ENCODE assay signal across 18 cellular contexts in genomic region chr14:61489002-61489401, GRCh38.
DNase-seq lines count a peak whose midpoint lies in the region; ATAC-seq and TF ChIP-seq lines count a peak whose summit lies in the region.
"Had no signal": no experiment of that assay in that cellular context is flagged by ENCODE, and none has a peak within 500 bp of the region (broad histone marks: within the 10 kb centered on the region; RNA-seq: fewer than 3 reads in every experiment).

No MANE protein-coding gene starts in this region.

- H4K91ac ChIP-seq in trophoblast cell (ENCODE audit: low read depth, low read length), result no peak overlapping the region

- H4K20me1 ChIP-seq in MM.1S (ENCODE audit: insufficient read depth, low read length), result no peaks in the 10 kb centered on the region

- intact Hi-C loops in CD8-positive, alpha-beta T cell (cut with DNase I, micrococcal nuclease), result loop anchor here in 1 of 2 experiments (1.0 kb wide), 1 partner anchor 9 kb away; no protein-coding TSS in a partner anchor

- H3K14ac ChIP-seq in trophoblast cell (ENCODE audit: low read length), result no peak overlapping the region

- no peak overlapping the region for H2BK5ac ChIP-seq in trophoblast cell (ENCODE audit: low read depth, low read length, poor library complexity)

- H3K79me1 ChIP-seq in trophoblast cell (ENCODE audit: low read length), result peaks cover 33% of the 10 kb centered on the region

- CTCF ChIA-PET in CD8-positive, alpha-beta T cell (lab: Charles Lee), result interaction anchor here (1.9 to 2.6 kb wide), 2 partner anchors 28 to 348 kb away, joined by 6 to 8 read pairs; no protein-coding TSS in a partner anchor
- CTCF ChIA-PET in T-cell (lab: Charles Lee), result interaction anchor here (0.5 to 0.6 kb wide), 2 partner anchors 14 to 257 kb away, joined by 4 to 11 read pairs; no protein-coding TSS in a partner anchor

- no peak overlapping the region for H3K18ac ChIP-seq in trophoblast cell (ENCODE audit: low read length)

- H4K12ac ChIP-seq in trophoblast cell (ENCODE audit: low read depth, low read length), result no peak overlapping the region

- DNase-seq in CD8-positive, alpha-beta T cell, result no peak
- DNase-seq in T-cell (no peak), cardiac muscle cell (ENCODE audit: low read depth in 1 of 2, low spot score in 1 of 2) (no peak), trophoblast cell (no peak), MM.1S (no peak)
- DNase-seq: activated T-cell treated with anti-CD3 and anti-CD28 coated beads, Interleukin-2, amount 50 U/mL, for 48 hours; effector memory CD8-positive, alpha-beta T cell; GF-D8; GOT3; NCI-H2081 treated with DMSO at 0.1 percent for 48 hours; stimulated activated CD4-positive, alpha-beta T cell treated with anti-CD3 and anti-CD28 coated beads, Interleukin-4, amount 100 ng/mL, for 24 hours; stimulated activated naive CD4-positive, alpha-beta T cell had no signal

- no peak overlapping the region for H3K4me3 ChIP-seq in CD8-positive, alpha-beta T cell (ENCODE audit: low read depth, low read length)
- H3K4me3 ChIP-seq in cardiac muscle cell (no peak overlapping the region), neutrophil (ENCODE audit: low read depth in 1 of 2, low read length in 1 of 2) (no peak overlapping the region), trophoblast cell (ENCODE audit: low read depth, low read length) (no peak overlapping the region), MM.1S (ENCODE audit: low read length) (no peak overlapping the region)

- peak overlapping the region; percentile 62 for H3K27ac Mint-ChIP-seq in CD8-positive, alpha-beta T cell
- peak overlapping the region; percentile 46 to 82 for H3K27ac Mint-ChIP-seq in T-cell
- H3K27ac Mint-ChIP-seq: CD14-positive monocyte; effector memory CD8-positive, alpha-beta T cell had no signal

- H3K79me2 ChIP-seq in trophoblast cell (ENCODE audit: control insufficient read depth, insufficient read depth, low read length, poor library complexity) (peaks cover 2% of the 10 kb centered on the region), MM.1S (ENCODE audit: low read length) (no peaks in the 10 kb centered on the region)
- H3K79me2 ChIP-seq: parathyroid adenoma had no signal

- H2BK12ac ChIP-seq in trophoblast cell (ENCODE audit: low read length), result no peak overlapping the region

- POLR2A ChIA-PET in CD8-positive, alpha-beta T cell (lab: Charles Lee), result interaction anchor here (0.6 to 1.4 kb wide), 2 partner anchors 9 to 11 kb away, joined by 3 read pairs; no protein-coding TSS in a partner anchor
- POLR2A ChIA-PET in T-cell (lab: Charles Lee), result interaction anchor here (0.5 to 1.0 kb wide), 4 partner anchors 19 to 208 kb away, joined by 3 to 7 read pairs (median 4); no protein-coding TSS in a partner anchor

- no peak overlapping the region for H2BK120ac ChIP-seq in trophoblast cell (ENCODE audit: insufficient read depth, low read length, poor library complexity)

- no CpG with 5 or more reads among the region's 1 CpG for WGBS in trophoblast cell (ENCODE audit: extremely low coverage, insufficient coverage, insufficient read length)

- H3K4me1 Mint-ChIP-seq in CD8-positive, alpha-beta T cell (ENCODE audit: low read depth), result peaks cover 40% of the 10 kb centered on the region
- peaks cover 32 to 46% (median 37%) of the 10 kb centered on the region in 3 donors for H3K4me1 Mint-ChIP-seq in T-cell
- H3K4me1 Mint-ChIP-seq: CD14-positive monocyte had no signal

- peaks cover 35% of the 10 kb centered on the region for H3K36me3 Mint-ChIP-seq in CD8-positive, alpha-beta T cell
- peaks cover 46% of the 10 kb centered on the region for H3K36me3 Mint-ChIP-seq in T-cell

- no peak overlapping the region for H3K4me2 ChIP-seq in trophoblast cell (ENCODE audit: low read length)
- H3K4me2 ChIP-seq in MM.1S (ENCODE audit: low read depth, low read length), result no peak overlapping the region

- H3K9ac ChIP-seq in trophoblast cell (ENCODE audit: low read length), result no peak overlapping the region
- no peak overlapping the region for H3K9ac ChIP-seq in MM.1S (ENCODE audit: low read length)
- H3K9ac ChIP-seq: parathyroid adenoma had no signal

- no peaks in the 10 kb centered on the region for H3K9me2 ChIP-seq in MM.1S (replicated peaks; ENCODE audit: insufficient read depth, low read length)

- H3K9me3 ChIP-seq in CD8-positive, alpha-beta T cell (ENCODE audit: low read length), result no peaks in the 10 kb centered on the region
- H3K9me3 ChIP-seq in cardiac muscle cell (ENCODE audit: low read depth), result no peaks in the 10 kb centered on the region
- no peaks in the 10 kb centered on the region for H3K9me3 ChIP-seq in neutrophil
- no peaks in the 10 kb centered on the region for H3K9me3 ChIP-seq in trophoblast cell (ENCODE audit: insufficient read depth, low read depth, low read length)
- no peaks in the 10 kb centered on the region for H3K9me3 ChIP-seq in MM.1S (replicated peaks; ENCODE audit: insufficient read depth, low read length)

- H3K36me3 ChIP-seq in CD8-positive, alpha-beta T cell (ENCODE audit: insufficient read depth, low read length), result peaks cover 67% of the 10 kb centered on the region
- H3K36me3 ChIP-seq in cardiac muscle cell, result peaks cover 11% of the 10 kb centered on the region
- H3K36me3 ChIP-seq in neutrophil, result no peaks in the 10 kb centered on the region
- H3K36me3 ChIP-seq in trophoblast cell (ENCODE audit: control insufficient read depth in 1 of 2, insufficient read depth in 2 of 2, low read length in 2 of 2), result peaks cover 4 to 18% of the 10 kb centered on the region in 2 experiments
- H3K36me3 ChIP-seq in MM.1S (replicated peaks; ENCODE audit: insufficient read depth, low read length), result no peaks in the 10 kb centered on the region

- H2AFZ ChIP-seq in trophoblast cell (ENCODE audit: insufficient read depth, low read length, poor library complexity) (no peak overlapping the region), MM.1S (ENCODE audit: low read length) (no peak overlapping the region)
- H2AFZ ChIP-seq: parathyroid adenoma had no signal

- ATAC-seq in CD8-positive, alpha-beta T cell, result no peak
- ATAC-seq in T-cell (replicated peaks in 1 of 4) (no peak), HG02938 (IDR thresholded peaks at IDR 0.05; ENCODE audit: unreplicated experiment) (no peak), HG02678 (IDR thresholded peaks at IDR 0.05; ENCODE audit: unreplicated experiment) (no peak)
- ATAC-seq: activated CD4-positive, CD25-positive, alpha-beta regulatory T cell treated with anti-CD3 and anti-CD28 coated beads, Interleukin-2, amount 50 U/mL, for 24 hours; effector memory CD8-positive, alpha-beta T cell had no signal

- H3K27me3 ChIP-seq in CD8-positive, alpha-beta T cell (ENCODE audit: insufficient read depth, low read length), result no peaks in the 10 kb centered on the region
- no peaks in the 10 kb centered on the region for H3K27me3 ChIP-seq in cardiac muscle cell
- H3K27me3 ChIP-seq in neutrophil, result no peaks in the 10 kb centered on the region
- no peaks in the 10 kb centered on the region for H3K27me3 ChIP-seq in trophoblast cell (ENCODE audit: insufficient read depth, low read length)
- H3K27me3 ChIP-seq in MM.1S (replicated peaks; ENCODE audit: insufficient read depth, low read length), result no peaks in the 10 kb centered on the region

- peaks cover 23% of the 10 kb centered on the region for H3K4me1 ChIP-seq in CD8-positive, alpha-beta T cell (ENCODE audit: insufficient read depth, low read length)
- H3K4me1 ChIP-seq in cardiac muscle cell (ENCODE audit: low read depth) (peaks cover 10% of the 10 kb centered on the region), neutrophil (ENCODE audit: control insufficient read depth in 1 of 2, insufficient read depth in 1 of 2, low read depth in 1 of 2, low read length in 1 of 2) (peaks cover 53 to 67% of the 10 kb centered on the region in 2 experiments), trophoblast cell (ENCODE audit: control insufficient read depth in 1 of 2, insufficient read depth in 2 of 2, low read length in 2 of 2) (peaks cover 22 to 34% of the 10 kb centered on the region in 2 experiments), MM.1S (ENCODE audit: low read length) (no peaks in the 10 kb centered on the region)

- no peak overlapping the region for H4K8ac ChIP-seq in trophoblast cell (ENCODE audit: low read depth, low read length)

- TF ChIP-seq CTCF in CD8-positive, alpha-beta T cell (IDR thresholded peaks at IDR 0.05), result no peak
- TF ChIP-seq CTCF in cardiac muscle cell (IDR thresholded peaks at IDR 0.05; ENCODE audit: low read depth, low read length), result no peak
- TF ChIP-seq CTCF in neutrophil (IDR thresholded peaks at IDR 0.05), result no peak
- TF ChIP-seq CTCF in MM.1S (IDR thresholded peaks at IDR 0.05; ENCODE audit: low read length), result no peak

- no peaks in the 10 kb centered on the region for H3F3A ChIP-seq in MM.1S (ENCODE audit: insufficient read depth, low read length)

- H3K27me3 Mint-ChIP-seq in CD8-positive, alpha-beta T cell (ENCODE audit: low read depth), result no peaks in the 10 kb centered on the region
- H3K27me3 Mint-ChIP-seq in T-cell, result no peaks in the 10 kb centered on the region
- H3K27me3 Mint-ChIP-seq: effector memory CD8-positive, alpha-beta T cell had no signal

- H2AK5ac ChIP-seq in trophoblast cell (ENCODE audit: low read length), result no peak overlapping the region

- H3K4ac ChIP-seq in trophoblast cell (ENCODE audit: low read depth, low read length), result no peak overlapping the region

- H3K27ac ChIP-seq in CD8-positive, alpha-beta T cell (ENCODE audit: low read depth, low read length), result no peak overlapping the region
- H3K27ac ChIP-seq in cardiac muscle cell, result peak overlapping the region; percentile 14
- H3K27ac ChIP-seq in neutrophil, result peak overlapping the region; percentile 97
- H3K27ac ChIP-seq in trophoblast cell (ENCODE audit: low read depth, low read length), result no peak overlapping the region
- no peak overlapping the region for H3K27ac ChIP-seq in MM.1S (ENCODE audit: low read length)
- H3K27ac ChIP-seq: parathyroid adenoma had no signal

- no peak overlapping the region for H3K4me3 Mint-ChIP-seq in CD8-positive, alpha-beta T cell
- H3K4me3 Mint-ChIP-seq in T-cell, result no peak overlapping the region
- H3K4me3 Mint-ChIP-seq: CD14-positive monocyte; effector memory CD8-positive, alpha-beta T cell had no signal

- H3K23ac ChIP-seq in trophoblast cell (ENCODE audit: low read length), result no peak overlapping the region

- no peaks in the 10 kb centered on the region for H3K9me3 Mint-ChIP-seq in CD8-positive, alpha-beta T cell
- no peaks in the 10 kb centered on the region for H3K9me3 Mint-ChIP-seq in T-cell
- H3K9me3 Mint-ChIP-seq: effector memory CD8-positive, alpha-beta T cell had no signal

Comparison
In these comparisons a context has a peak if more than half of its experiments do, and no peak if none do; other contexts are left out.
1. H3K27ac ChIP-seq: peak in cardiac muscle cell (single experiment) and neutrophil (single experiment); none in CD8-positive, alpha-beta T cell (single experiment), trophoblast cell (single experiment) and MM.1S (single experiment).